16 cellular contexts compared by ENCODE assay signal in the genomic region with DNA sequence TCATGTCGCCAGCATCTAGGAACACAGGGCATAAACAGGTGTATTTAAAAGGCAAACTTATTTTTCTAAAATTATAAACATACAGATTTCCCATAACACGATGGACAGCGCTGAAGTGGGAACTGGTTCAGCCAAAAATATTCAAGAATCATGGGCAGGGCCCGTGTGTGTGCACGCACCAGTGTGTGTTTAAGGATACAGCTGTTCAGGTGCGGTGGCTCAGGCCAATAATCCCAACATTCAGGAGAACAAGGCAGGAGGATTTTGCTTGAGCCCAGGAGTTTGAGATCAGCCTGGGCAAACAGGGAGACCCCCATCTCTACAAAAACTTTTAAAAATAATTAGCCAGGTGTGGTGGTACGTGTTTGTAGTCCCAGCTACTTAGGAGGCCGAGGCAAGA.
DNase-seq lines count a peak whose midpoint lies in the region; ATAC-seq and TF ChIP-seq lines count a peak whose summit lies in the region.
"Had no signal": no experiment of that assay in that cellular context is flagged by ENCODE, and none has a peak within 500 bp of the region (broad histone marks: within the 10 kb centered on the region; RNA-seq: fewer than 3 reads in every experiment).

No MANE protein-coding gene starts in this region.

- H3K9me3 ChIP-seq in endodermal cell (ENCODE audit: control insufficient read depth, low read length), result no peaks in the 10 kb centered on the region
- H3K9me3 ChIP-seq in testis, result no peaks in the 10 kb centered on the region
- H3K9me3 ChIP-seq in gastrocnemius medialis, result no peaks in the 10 kb centered on the region
- H3K9me3 ChIP-seq: BLaER1, Caco-2, HAP-1 had no signal

- H3K4me3 Mint-ChIP-seq in GM23338 (no peak overlapping the region), endodermal cell (no peak overlapping the region), nephron progenitor cell (no peak overlapping the region)
- H3K4me3 Mint-ChIP-seq: CD8-positive, alpha-beta memory T cell had no signal

- H3K4me1 ChIP-seq in GM23338 (ENCODE audit: insufficient read depth) (no peaks in the 10 kb centered on the region), endodermal cell (ENCODE audit: control insufficient read depth, insufficient read depth, low read length) (no peaks in the 10 kb centered on the region), testis (peaks cover 12% of the 10 kb centered on the region), gastrocnemius medialis (peaks cover 33 to 41% of the 10 kb centered on the region in 2 donors)
- H3K4me1 ChIP-seq: Caco-2 had no signal

- no peaks in the 10 kb centered on the region for H3K9me2 ChIP-seq in GM23338 (ENCODE audit: insufficient read depth)

- H3K27me3 Mint-ChIP-seq in GM23338 (ENCODE audit: insufficient read depth, low read depth, poor library complexity) (peaks cover 7% of the 10 kb centered on the region), endodermal cell (ENCODE audit: insufficient read depth) (peaks cover 1% of the 10 kb centered on the region), nephron progenitor cell (ENCODE audit: low read depth, poor library complexity) (peaks cover 27% of the 10 kb centered on the region)

- TF ChIP-seq CTCF in GM23338 (conservative IDR thresholded peaks at IDR 0.05; ENCODE audit: low read depth in 2 of 2) (no peak), endodermal cell (conservative IDR thresholded peaks at IDR 0.05) (no peak), nephron progenitor cell (IDR thresholded peaks at IDR 0.05) (no peak), testis (IDR thresholded peaks at IDR 0.05) (no peak), gastrocnemius medialis (IDR thresholded peaks at IDR 0.05 in 4 of 5, conservative IDR thresholded peaks at IDR 0.05 in 1 of 5) (no peak)

- H3K36me3 Mint-ChIP-seq in GM23338 (ENCODE audit: low read depth), result no peaks in the 10 kb centered on the region
- no peaks in the 10 kb centered on the region for H3K36me3 Mint-ChIP-seq in endodermal cell (ENCODE audit: low read depth)
- no peaks in the 10 kb centered on the region for H3K36me3 Mint-ChIP-seq in nephron progenitor cell (ENCODE audit: low read depth)
- H3K36me3 Mint-ChIP-seq: CD8-positive, alpha-beta memory T cell had no signal

- H3K9me3 Mint-ChIP-seq in GM23338 (no peaks in the 10 kb centered on the region), endodermal cell (no peaks in the 10 kb centered on the region), nephron progenitor cell (peaks cover 2% of the 10 kb centered on the region)
- H3K9me3 Mint-ChIP-seq: CD8-positive, alpha-beta memory T cell had no signal

- no peak for ATAC-seq in GM23338
- no peak for ATAC-seq in gastrocnemius medialis
- no peak for ATAC-seq in HG02623 (IDR thresholded peaks at IDR 0.05; ENCODE audit: unreplicated experiment)
- ATAC-seq in HG03025 (IDR thresholded peaks at IDR 0.05; ENCODE audit: low FRiP score, unreplicated experiment), result no peak

- DNase-seq in GM23338 (ENCODE audit: low spot score), result no peak
- peak; percentile 4 for DNase-seq in endodermal cell
- no peak for DNase-seq in nephron progenitor cell
- peak; percentile 7 for DNase-seq in testis
- no peak for DNase-seq in gastrocnemius medialis
- DNase-seq: 8988T; AML-193; Caco-2; CD8-positive, alpha-beta memory T cell; DND-41; GDM1 had no signal

- peaks cover 22% of the 10 kb centered on the region; the same call in 2 of the 3 replicates for H3K4me1 Mint-ChIP-seq in GM23338
- no peaks in the 10 kb centered on the region for H3K4me1 Mint-ChIP-seq in endodermal cell
- peaks cover 37% of the 10 kb centered on the region for H3K4me1 Mint-ChIP-seq in nephron progenitor cell
- H3K4me1 Mint-ChIP-seq: CD8-positive, alpha-beta memory T cell had no signal

- H3K36me3 ChIP-seq in GM23338 (ENCODE audit: insufficient read depth) (no peaks in the 10 kb centered on the region), endodermal cell (ENCODE audit: control insufficient read depth, insufficient read depth, low read length) (no peaks in the 10 kb centered on the region), testis (ENCODE audit: low read depth, missing control alignments) (no peaks in the 10 kb centered on the region), gastrocnemius medialis (no peaks in the 10 kb centered on the region)
- H3K36me3 ChIP-seq: BLaER1, HAP-1 had no signal

- no peak overlapping the region for H3K4me2 ChIP-seq in GM23338
- H3K4me2 ChIP-seq: BLaER1 had no signal

- intact Hi-C loops in testis (cut with DNase I; ENCODE audit: low total_unique reads) (no loop called here), gastrocnemius medialis (cut with DNase I; ENCODE audit: low total_unique reads) (no loop called here)

- TF ChIP-seq POLR2A in testis (IDR thresholded peaks at IDR 0.05) (no peak), gastrocnemius medialis (IDR thresholded peaks at IDR 0.05) (no peak)

- H3K9ac ChIP-seq in endodermal cell (ENCODE audit: extremely low read depth, low read length, poor library complexity, severe bottlenecking), result no peak overlapping the region
- H3K9ac ChIP-seq: BLaER1 had no signal

- H3K4me3 ChIP-seq in GM23338 (no peak overlapping the region), endodermal cell (ENCODE audit: low read length) (no peak overlapping the region), testis (no peak overlapping the region), gastrocnemius medialis (no peak overlapping the region)
- H3K4me3 ChIP-seq: BLaER1, HAP-1 had no signal

- H3K79me2 ChIP-seq in GM23338 (replicated peaks; ENCODE audit: insufficient read depth), result no peaks in the 10 kb centered on the region

- in situ Hi-C loops in gastrocnemius medialis (cut with MboI; ENCODE audit: low sequenced_read_pairs in 4 of 4), result no loop called here

- H3F3A ChIP-seq in GM23338 (replicated peaks; ENCODE audit: low read depth), result no peaks in the 10 kb centered on the region

- H2AFZ ChIP-seq in GM23338, result 0 out of 2 replicates have a peak overlapping the region, but pooled peaks have one; percentile 56

- H3K27me3 ChIP-seq in GM23338 (ENCODE audit: insufficient read depth), result no peaks in the 10 kb centered on the region
- no peaks in the 10 kb centered on the region for H3K27me3 ChIP-seq in endodermal cell (ENCODE audit: control insufficient read depth, insufficient read depth, low read length, poor library complexity, severe bottlenecking)
- H3K27me3 ChIP-seq in testis, result no peaks in the 10 kb centered on the region
- no peaks in the 10 kb centered on the region for H3K27me3 ChIP-seq in gastrocnemius medialis
- H3K27me3 ChIP-seq: BLaER1 had no signal

- H3K27ac Mint-ChIP-seq in GM23338, result no peak overlapping the region
- no peak overlapping the region for H3K27ac Mint-ChIP-seq in endodermal cell
- peak overlapping the region; percentile 51 for H3K27ac Mint-ChIP-seq in nephron progenitor cell
- H3K27ac Mint-ChIP-seq: CD8-positive, alpha-beta memory T cell had no signal

- no peaks in the 10 kb centered on the region for H4K20me1 ChIP-seq in GM23338 (replicated peaks; ENCODE audit: insufficient read depth)
- H4K20me1 ChIP-seq: BLaER1 had no signal

- H3K27ac ChIP-seq in GM23338 (ENCODE audit: low read depth), result no peak overlapping the region
- no peak overlapping the region for H3K27ac ChIP-seq in endodermal cell (ENCODE audit: low read depth, low read length)
- no peak overlapping the region for H3K27ac ChIP-seq in testis
- peak overlapping the region in 2 of 4 donors; percentile 83 for H3K27ac ChIP-seq in gastrocnemius medialis
- H3K27ac ChIP-seq: BLaER1, HL-60 had no signal

- 78 to 97% methylated on average over 5 to 8 of the region's 8 CpGs for WGBS in endodermal cell (ENCODE audit: insufficient coverage in 1 of 2, insufficient read length in 1 of 2), 2 experiments
- 85 to 89% methylated on average over 8 of the region's 8 CpGs for WGBS in testis, 2 donors

TF ChIP-seq in GM23338, 12 proteins besides CTCF, POLR2A, EP300 and RAD21:
- TF ChIP-seq STAT1 (IDR thresholded peaks at IDR 0.05; ENCODE audit: unreplicated experiment) (no peak), EZH2phosphoT487 (IDR thresholded peaks at IDR 0.05; ENCODE audit: unreplicated experiment) (no peak), JUNB (IDR thresholded peaks at IDR 0.05; ENCODE audit: unreplicated experiment) (no peak)
TF ChIP-seq in GM23338: peak in this region for 0.

Comparison
In these comparisons a context has a peak if more than half of its experiments do, and no peak if none do; other contexts are left out.
1. DNase-seq: peak in endodermal cell (single experiment) and testis (single experiment); none in GM23338 (single experiment), nephron progenitor cell (single experiment) and gastrocnemius medialis (0 of 2).